ENCODE assay signal across 5 cellular contexts in genomic region chr13:97364827-97365226, GRCh38.
"Had no signal": no experiment of that assay in that cellular context is flagged by ENCODE, and none has a peak within 500 bp of the region (broad histone marks: within the 10 kb centered on the region; RNA-seq: fewer than 3 reads in every experiment).

No MANE protein-coding gene starts in this region.

- H3K4me3 Mint-ChIP-seq: GM23338, H9 had no signal

- H3K9me3 Mint-ChIP-seq: GM23338, H9 had no signal

- DNase-seq: H9, HCEC 1CT, IMR-90 had no signal

- ATAC-seq: GM23338 had no signal

- H3K27ac Mint-ChIP-seq: GM23338, H9 had no signal

- FAIRE-seq: HTR-8/SVneo had no signal
